8 cellular contexts compared by ENCODE assay signal in genomic region chr20:44979090-44979621, GRCh38. TPM values are rescaled to one million over a fixed set of nuclear protein-coding genes. Genes with fewer than 3 reads are reported as not detected.
A peak's percentile ranks its signal among the peaks of the same experiment; 100 is the strongest.
DNase-seq lines count a peak whose midpoint lies in the region; ATAC-seq and TF ChIP-seq lines count a peak whose summit lies in the region.

No MANE protein-coding gene starts in this region.

- ATAC-seq in GM18873 (IDR thresholded peaks at IDR 0.05; ENCODE audit: low FRiP score, unreplicated experiment) (peak; percentile 75), HG03025 (IDR thresholded peaks at IDR 0.05; ENCODE audit: low FRiP score, unreplicated experiment) (peak; percentile 66), RWPE2 (ENCODE audit: low read depth) (0 out of 3 replicates have a peak, but pooled peaks have one; percentile 51), GM19452 (IDR thresholded peaks at IDR 0.05; ENCODE audit: unreplicated experiment) (no peak), foreskin keratinocyte (no peak)
- peak; percentile 87 to 92 for ATAC-seq in natural killer cell treated with Interleukin-12 subunit alpha and Interleukin-12 subunit beta and Interleukin-15 and Interleukin-18, amount 100 ng/mL, for 72 hours

- H3K27ac ChIP-seq in RWPE2 (ENCODE audit: poor library complexity, severe bottlenecking) (no peak overlapping the region), foreskin keratinocyte (no peak overlapping the region)

- H3K27me3 ChIP-seq in RWPE2 (ENCODE audit: insufficient read depth, poor library complexity, severe bottlenecking) (no peaks in the 10 kb centered on the region), foreskin keratinocyte (no peaks in the 10 kb centered on the region)

- DNase-seq in RWPE2 (ENCODE audit: low spot score) (no peak), astrocyte of the hippocampus (ENCODE audit: low read depth, low spot score) (peak; percentile 32), SW 1271 (lab: John Stamatoyannopoulos, UW) (no peak), foreskin keratinocyte (no peak)
- peak; percentile 73 for DNase-seq in natural killer cell treated with Interleukin-12 subunit alpha and Interleukin-12 subunit beta and Interleukin-15 and Interleukin-18, amount 100 ng/mL, for 72 hours (ENCODE audit: low spot score)

- H3K9me3 ChIP-seq in RWPE2 (ENCODE audit: severe bottlenecking) = no peaks in the 10 kb centered on the region

- H3K4me1 ChIP-seq in RWPE2 (ENCODE audit: insufficient read depth, poor library complexity, severe bottlenecking) (no peaks in the 10 kb centered on the region), foreskin keratinocyte (no peaks in the 10 kb centered on the region)

- H3K36me3 Mint-ChIP-seq in natural killer cell treated with Interleukin-12 subunit alpha and Interleukin-12 subunit beta and Interleukin-15 and Interleukin-18, amount 100 ng/mL, for 72 hours = peaks cover 64% of the 10 kb centered on the region

- peaks cover 98% of the 10 kb centered on the region for H3K36me3 ChIP-seq in RWPE2 (ENCODE audit: low read depth)

- no peaks in the 10 kb centered on the region for H3K27me3 Mint-ChIP-seq in natural killer cell treated with Interleukin-12 subunit alpha and Interleukin-12 subunit beta and Interleukin-15 and Interleukin-18, amount 100 ng/mL, for 72 hours

- TF ChIP-seq CTCF in RWPE2 (IDR thresholded peaks at IDR 0.05; ENCODE audit: poor library complexity, severe bottlenecking) = no peak
- TF ChIP-seq CTCF in foreskin keratinocyte (conservative IDR thresholded peaks at IDR 0.05) = no peak

- no peaks in the 10 kb centered on the region for H3K9me3 Mint-ChIP-seq in natural killer cell treated with Interleukin-12 subunit alpha and Interleukin-12 subunit beta and Interleukin-15 and Interleukin-18, amount 100 ng/mL, for 72 hours

- peak overlapping the region; percentile 94 to 97 for H3K27ac Mint-ChIP-seq in natural killer cell treated with Interleukin-12 subunit alpha and Interleukin-12 subunit beta and Interleukin-15 and Interleukin-18, amount 100 ng/mL, for 72 hours

- peaks cover 58 to 70% of the 10 kb centered on the region in 2 donors for H3K4me1 Mint-ChIP-seq in natural killer cell treated with Interleukin-12 subunit alpha and Interleukin-12 subunit beta and Interleukin-15 and Interleukin-18, amount 100 ng/mL, for 72 hours (ENCODE audit: low read depth in 2 of 2)

- H3K4me3 Mint-ChIP-seq in natural killer cell treated with Interleukin-12 subunit alpha and Interleukin-12 subunit beta and Interleukin-15 and Interleukin-18, amount 100 ng/mL, for 72 hours = peak overlapping the region; percentile 78

- H3K4me3 ChIP-seq in RWPE2 (ENCODE audit: severe bottlenecking) = no peak overlapping the region

RNA-seq across cellular contexts. Expression of gene STK4, which starts 12.8 kb away (rescaled TPM):
- total RNA-seq in natural killer cell treated with Interleukin-12 subunit alpha and Interleukin-12 subunit beta and Interleukin-15 and Interleukin-18, amount 100 ng/mL, for 72 hours = 100 to 1,000 TPM; 157 to 264 TPM
- 31.1 and 32.0 TPM in 2 replicates for total RNA-seq in foreskin keratinocyte
- polyA plus RNA-seq in foreskin keratinocyte = 5.8 and 6.8 TPM in 2 replicates

RNA-seq across cellular contexts. Expression of gene TOMM34, which starts 19.0 kb away (rescaled TPM):
- total RNA-seq in natural killer cell treated with Interleukin-12 subunit alpha and Interleukin-12 subunit beta and Interleukin-15 and Interleukin-18, amount 100 ng/mL, for 72 hours = 10 to 100 TPM; 25.1 to 34.9 TPM
- total RNA-seq in foreskin keratinocyte = 51.1 and 53.5 TPM in 2 replicates
- polyA plus RNA-seq in foreskin keratinocyte = 53.1 and 57.7 TPM in 2 replicates

Comparison
In these comparisons a context has a peak if more than half of its experiments do, and no peak if none do; other contexts are left out.
1. ATAC-seq: peak in GM18873 (single experiment), HG03025 (single experiment), RWPE2 (single experiment) and natural killer cell treated with Interleukin-12 subunit alpha and Interleukin-12 subunit beta and Interleukin-15 and Interleukin-18, amount 100 ng/mL, for 72 hours (2 of 2); none in GM19452 (single experiment) and foreskin keratinocyte (single experiment).
2. DNase-seq: peak in astrocyte of the hippocampus (single experiment) and natural killer cell treated with Interleukin-12 subunit alpha and Interleukin-12 subunit beta and Interleukin-15 and Interleukin-18, amount 100 ng/mL, for 72 hours (single experiment); none in RWPE2 (single experiment), SW 1271 (0 of 2) and foreskin keratinocyte (0 of 2).